Comparison of ENCODE assay signal across 21 cellular contexts in the genomic region with DNA sequence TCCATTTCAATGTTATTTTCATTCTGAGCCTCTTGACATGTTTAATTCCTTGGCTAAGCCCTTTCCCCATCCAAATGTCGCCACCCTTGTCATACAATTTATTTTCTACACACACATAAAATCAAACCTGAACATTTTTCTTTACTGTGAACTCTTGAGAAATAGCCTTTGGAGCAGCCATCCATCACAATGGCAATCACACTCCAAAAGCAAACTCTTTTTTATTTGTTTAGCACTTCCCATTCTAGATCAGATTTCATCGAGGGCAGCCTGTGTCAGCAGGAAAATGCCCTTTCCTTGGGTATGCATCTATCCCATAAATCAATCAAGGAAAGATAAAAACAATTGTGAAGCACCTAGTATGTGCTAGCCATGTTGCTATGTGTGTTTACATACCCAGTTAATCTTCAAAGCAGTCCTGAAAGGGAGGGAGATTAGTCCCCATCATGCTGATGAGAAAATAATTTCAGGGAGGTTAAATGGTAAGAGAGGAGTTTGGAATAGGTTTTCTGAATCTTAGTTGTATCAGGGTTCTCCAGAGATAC.
DNase-seq lines count a peak whose midpoint lies in the region; ATAC-seq and TF ChIP-seq lines count a peak whose summit lies in the region.
"Had no signal": no experiment of that assay in that cellular context is flagged by ENCODE, and none has a peak within 500 bp of the region (broad histone marks: within the 10 kb centered on the region; RNA-seq: fewer than 3 reads in every experiment).

No MANE protein-coding gene starts in this region.

- ATAC-seq in GM18868 (IDR thresholded peaks at IDR 0.05; ENCODE audit: unreplicated experiment) (no peak), GM21515 (IDR thresholded peaks at IDR 0.05; ENCODE audit: unreplicated experiment) (no peak)
- ATAC-seq: activated CD8-positive, alpha-beta T cell treated with anti-CD3 and anti-CD28 coated beads for 36 hours; left lung; right cardiac atrium; upper lobe of right lung had no signal

- no peaks in the 10 kb centered on the region for H3K9me3 ChIP-seq in osteoblast (ENCODE audit: low read depth, low read length)
- H3K9me3 ChIP-seq: left lung, suprapubic skin, upper lobe of right lung had no signal

- peak overlapping the region; percentile 65 for H3K27ac ChIP-seq in osteoblast (ENCODE audit: low read depth, low read length)
- H3K27ac ChIP-seq: left lung, PC-9, suprapubic skin, upper lobe of right lung had no signal

- no peaks in the 10 kb centered on the region for H3K79me2 ChIP-seq in osteoblast (ENCODE audit: insufficient read depth, low read length)

- peaks cover 47% of the 10 kb centered on the region for H3K4me1 ChIP-seq in osteoblast (ENCODE audit: insufficient read depth, low read length)

- H3K36me3 ChIP-seq in osteoblast (ENCODE audit: insufficient read depth, low read length), result no peaks in the 10 kb centered on the region
- H3K36me3 ChIP-seq: left lung, suprapubic skin, upper lobe of right lung had no signal

- H3K4me3 ChIP-seq in osteoblast (ENCODE audit: insufficient read depth, low read length), result no peak overlapping the region
- H3K4me3 ChIP-seq: left lung, PC-9, smooth muscle cell, suprapubic skin, upper lobe of right lung had no signal

- no peak overlapping the region for H2AFZ ChIP-seq in osteoblast (ENCODE audit: low read length)
- H2AFZ ChIP-seq: PC-9 had no signal

- H3K27me3 ChIP-seq in osteoblast (ENCODE audit: insufficient read depth, low read length), result no peaks in the 10 kb centered on the region
- H3K27me3 ChIP-seq: left lung, suprapubic skin, upper lobe of right lung had no signal

- no peaks in the 10 kb centered on the region for H4K20me1 ChIP-seq in osteoblast (ENCODE audit: insufficient read depth, low read length)

- no peak overlapping the region for H3K4me2 ChIP-seq in osteoblast (ENCODE audit: insufficient read depth, low read length)
- H3K4me2 ChIP-seq: PC-9, smooth muscle cell had no signal

- DNase-seq in NCI-H1417 (lab: John Stamatoyannopoulos, UW) (peak in 2 of 3 experiments; percentile 48 to 67), NCI-H1417 treated with DMSO at 0.1 percent for 48 hours (lab: John Stamatoyannopoulos, UW) (no peak), HuH-7 (ENCODE audit: low spot score) (peak; percentile 25), NCI-H748 treated with DMSO at 0.1 percent for 48 hours (lab: John Stamatoyannopoulos, UW) (peak; percentile 80), osteoblast (ENCODE audit: insufficient read length, low spot score, missing footprints) (no peak), SK-N-DZ (ENCODE audit: low spot score) (no peak)
- DNase-seq: activated CD8-positive, alpha-beta memory T cell treated with anti-CD3 and anti-CD28 coated beads, Interleukin-2, amount 50 U/mL, for 48 hours; activated CD8-positive, alpha-beta T cell treated with anti-CD3 and anti-CD28 coated beads for 36 hours; activated naive CD4-positive, alpha-beta T cell treated with Interleukin-2 at 50 U/mL for 16 hours; central memory CD4-positive, alpha-beta T cell; left lung; mesenchymal stem cell; NCI-H446; PC-9; right cardiac atrium; stimulated activated naive CD4-positive, alpha-beta T cell; upper lobe of right lung had no signal

- TF ChIP-seq CTCF in osteoblast (IDR thresholded peaks at IDR 0.05; ENCODE audit: extremely low read depth, low read depth, low read length), result no peak

Comparison
In these comparisons a context has a peak if more than half of its experiments do, and no peak if none do; other contexts are left out.
1. DNase-seq: peak in NCI-H1417 (2 of 3), HuH-7 (single experiment) and NCI-H748 treated with DMSO at 0.1 percent for 48 hours (single experiment); none in NCI-H1417 treated with DMSO at 0.1 percent for 48 hours (single experiment), osteoblast (single experiment) and SK-N-DZ (single experiment).